17 cellular contexts compared by ENCODE assay signal in genomic region chr6:51968265-51968664, GRCh38.
DNase-seq lines count a peak whose midpoint lies in the region; ATAC-seq and TF ChIP-seq lines count a peak whose summit lies in the region.
"Had no signal": no experiment of that assay in that cellular context is flagged by ENCODE, and none has a peak within 500 bp of the region (broad histone marks: within the 10 kb centered on the region; RNA-seq: fewer than 3 reads in every experiment).

No MANE protein-coding gene starts in this region.

- H3K9me3 ChIP-seq in SK-N-MC (ENCODE audit: low read depth, low read length) (peaks cover 10% of the 10 kb centered on the region; the same call in 1 of the 2 replicates), parathyroid adenoma (ENCODE audit: control insufficient read depth, low read length) (no peaks in the 10 kb centered on the region)
- H3K9me3 ChIP-seq: Caco-2 had no signal

- H3K9ac ChIP-seq in SK-N-MC (ENCODE audit: insufficient read length) (peak overlapping the region; percentile 27), parathyroid adenoma (no peak overlapping the region)

- H3K4me2 ChIP-seq in parathyroid adenoma (ENCODE audit: low read length): peak overlapping the region; percentile 18

- peak; percentile 29 for DNase-seq in NCI-H748 (lab: John Stamatoyannopoulos, UW; ENCODE audit: unreplicated experiment)
- no peak for DNase-seq in NCI-H748 treated with DMSO at 0.1 percent for 48 hours (lab: John Stamatoyannopoulos, UW)
- DNase-seq in COR-L47 (lab: John Stamatoyannopoulos, UW): peak; percentile 36
- no peak for DNase-seq in SK-N-MC (ENCODE audit: low read depth, low spot score)
- DNase-seq in left colon: no peak
- DNase-seq in activated CD8-positive, alpha-beta memory T cell treated with anti-CD3 and anti-CD28 coated beads, Interleukin-2, amount 10 ng/mL, durations not matched to agents 7 days and 5 days: no peak
- DNase-seq in hypothalamus (lab: John Stamatoyannopoulos, UW): no peak
- DNase-seq: 8988T; C1 segment of cervical spinal cord; Caco-2; CD4-positive, alpha-beta memory T cell; DMS153; DND-41; GOT3; H7; HCEC 1CT had no signal

- no peak overlapping the region for H3K27ac Mint-ChIP-seq in activated CD8-positive, alpha-beta memory T cell treated with anti-CD3 and anti-CD28 coated beads, Interleukin-2, amount 10 ng/mL, durations not matched to agents 7 days and 5 days
- H3K27ac Mint-ChIP-seq: CD4-positive, alpha-beta memory T cell had no signal

- peaks cover 10% of the 10 kb centered on the region for H3K27me3 Mint-ChIP-seq in activated CD8-positive, alpha-beta memory T cell treated with anti-CD3 and anti-CD28 coated beads, Interleukin-2, amount 10 ng/mL, durations not matched to agents 7 days and 5 days

- H3K4me3 Mint-ChIP-seq in activated CD8-positive, alpha-beta memory T cell treated with anti-CD3 and anti-CD28 coated beads, Interleukin-2, amount 10 ng/mL, durations not matched to agents 7 days and 5 days: no peak overlapping the region
- H3K4me3 Mint-ChIP-seq: CD4-positive, alpha-beta memory T cell had no signal

- H2AFZ ChIP-seq in parathyroid adenoma: peak overlapping the region; percentile 2

- H3K4me1 ChIP-seq in parathyroid adenoma: peaks cover 30% of the 10 kb centered on the region
- H3K4me1 ChIP-seq: Caco-2 had no signal

- no peaks in the 10 kb centered on the region for H3K79me2 ChIP-seq in parathyroid adenoma

- CTCF ChIA-PET in activated CD8-positive, alpha-beta memory T cell treated with anti-CD3 and anti-CD28 coated beads, Interleukin-2, amount 10 ng/mL, durations not matched to agents 7 days and 5 days (lab: Charles Lee): no interaction called here

- H3K27me3 ChIP-seq in parathyroid adenoma (ENCODE audit: control insufficient read depth, insufficient read depth, low read length): no peaks in the 10 kb centered on the region

- H3K4me1 Mint-ChIP-seq in activated CD8-positive, alpha-beta memory T cell treated with anti-CD3 and anti-CD28 coated beads, Interleukin-2, amount 10 ng/mL, durations not matched to agents 7 days and 5 days: no peaks in the 10 kb centered on the region
- H3K4me1 Mint-ChIP-seq: CD4-positive, alpha-beta memory T cell had no signal

- H3K36me3 ChIP-seq in SK-N-MC (ENCODE audit: insufficient read depth, low read length): peaks cover 10% of the 10 kb centered on the region; the same call in 1 of the 2 replicates
- no peaks in the 10 kb centered on the region for H3K36me3 ChIP-seq in parathyroid adenoma (ENCODE audit: control insufficient read depth, insufficient read depth, low read length)

- no peak overlapping the region for H3K4me3 ChIP-seq in SK-N-MC
- no peak overlapping the region for H3K4me3 ChIP-seq in parathyroid adenoma (ENCODE audit: low read depth, low read length)

- no peaks in the 10 kb centered on the region for H3K36me3 Mint-ChIP-seq in activated CD8-positive, alpha-beta memory T cell treated with anti-CD3 and anti-CD28 coated beads, Interleukin-2, amount 10 ng/mL, durations not matched to agents 7 days and 5 days
- H3K36me3 Mint-ChIP-seq: CD4-positive, alpha-beta memory T cell had no signal

- ATAC-seq in left colon: no peak
- no peak for ATAC-seq in activated CD8-positive, alpha-beta memory T cell treated with anti-CD3 and anti-CD28 coated beads, Interleukin-2, amount 10 ng/mL, durations not matched to agents 7 days and 5 days

- intact Hi-C loops in left colon (cut with DNase I, micrococcal nuclease): no loop called here

- no peaks in the 10 kb centered on the region for H3K9me3 Mint-ChIP-seq in activated CD8-positive, alpha-beta memory T cell treated with anti-CD3 and anti-CD28 coated beads, Interleukin-2, amount 10 ng/mL, durations not matched to agents 7 days and 5 days (ENCODE audit: low read depth)

- H3K27ac ChIP-seq in SK-N-MC (peak overlapping the region; percentile 96), parathyroid adenoma (no peak overlapping the region)

- no peak for TF ChIP-seq CTCF in parathyroid adenoma (IDR thresholded peaks at IDR 0.05)

Comparison
In these comparisons a context has a peak if more than half of its experiments do, and no peak if none do; other contexts are left out.
1. DNase-seq: peak in NCI-H748 (single experiment) and COR-L47 (single experiment); none in NCI-H748 treated with DMSO at 0.1 percent for 48 hours (single experiment), SK-N-MC (single experiment), left colon (0 of 2), activated CD8-positive, alpha-beta memory T cell treated with anti-CD3 and anti-CD28 coated beads, Interleukin-2, amount 10 ng/mL, durations not matched to agents 7 days and 5 days (single experiment) and hypothalamus (0 of 51).